9 cellular contexts compared by ENCODE assay signal in genomic region chr11:132028380-132029240, GRCh38.
DNase-seq lines count a peak whose midpoint lies in the region; ATAC-seq, FAIRE-seq and TF ChIP-seq lines count a peak whose summit lies in the region.
"Had no signal": no experiment of that assay in that cellular context is flagged by ENCODE, and none has a peak within 500 bp of the region (broad histone marks: within the 10 kb centered on the region; RNA-seq: fewer than 3 reads in every experiment).

No MANE protein-coding gene starts in this region.

- no peaks in the 10 kb centered on the region for H3K4me1 Mint-ChIP-seq in activated CD4-positive, alpha-beta T cell treated with anti-CD3 and anti-CD28 coated beads, Interleukin-2, amount 10 ng/mL, durations not matched to agents 7 days and 5 days

- H3K27me3 Mint-ChIP-seq in activated CD4-positive, alpha-beta T cell treated with anti-CD3 and anti-CD28 coated beads, Interleukin-2, amount 10 ng/mL, durations not matched to agents 7 days and 5 days = no peaks in the 10 kb centered on the region
- H3K27me3 Mint-ChIP-seq: activated naive CD8-positive, alpha-beta T cell had no signal

- no peaks in the 10 kb centered on the region for H3K4me1 ChIP-seq in uterus

- no peaks in the 10 kb centered on the region for H3K9me3 ChIP-seq in uterus

- no peak for FAIRE-seq in urothelium cell line (lab: Jason Lieb, UNC)

- peak; percentile 7 for DNase-seq in activated CD4-positive, alpha-beta T cell treated with anti-CD3 and anti-CD28 coated beads, Interleukin-2, amount 10 ng/mL, durations not matched to agents 7 days and 5 days
- no peak for DNase-seq in activated CD4-positive, alpha-beta T cell treated with anti-CD3 and anti-CD28 coated beads, Interleukin-2, amount 50 U/mL, for 48 hours
- DNase-seq in UCSD-AML1 (lab: John Stamatoyannopoulos, UW; ENCODE audit: unreplicated experiment) = peak; percentile 51
- peak; percentile 36 for DNase-seq in iPS-NIHi11 (ENCODE audit: low spot score)
- peak in 1 of 2 donors; percentile 23 for DNase-seq in uterus
- DNase-seq in urothelium cell line (ENCODE audit: low spot score) = no peak

- intact Hi-C loops in uterus (cut with DNase I; ENCODE audit: low total_unique reads) = no loop called here

- H3K27ac ChIP-seq in uterus = no peak overlapping the region

- ATAC-seq in HG03460 (IDR thresholded peaks at IDR 0.05; ENCODE audit: unreplicated experiment) (peak; percentile 79), HG03097 (IDR thresholded peaks at IDR 0.05; ENCODE audit: low FRiP score, unreplicated experiment) (no peak)

- no peak overlapping the region for H3K27ac Mint-ChIP-seq in activated CD4-positive, alpha-beta T cell treated with anti-CD3 and anti-CD28 coated beads, Interleukin-2, amount 10 ng/mL, durations not matched to agents 7 days and 5 days
- H3K27ac Mint-ChIP-seq: activated naive CD8-positive, alpha-beta T cell had no signal

- CTCF ChIA-PET in activated CD4-positive, alpha-beta T cell treated with anti-CD3 and anti-CD28 coated beads, Interleukin-2, amount 10 ng/mL, durations not matched to agents 7 days and 5 days (lab: Charles Lee) = no interaction called here

- H3K36me3 Mint-ChIP-seq in activated CD4-positive, alpha-beta T cell treated with anti-CD3 and anti-CD28 coated beads, Interleukin-2, amount 10 ng/mL, durations not matched to agents 7 days and 5 days (ENCODE audit: low read depth) = no peaks in the 10 kb centered on the region
- H3K36me3 Mint-ChIP-seq: activated naive CD8-positive, alpha-beta T cell had no signal

- no peak for TF ChIP-seq POLR2A in uterus (IDR thresholded peaks at IDR 0.05)

- no peak overlapping the region for H3K4me3 Mint-ChIP-seq in activated CD4-positive, alpha-beta T cell treated with anti-CD3 and anti-CD28 coated beads, Interleukin-2, amount 10 ng/mL, durations not matched to agents 7 days and 5 days
- H3K4me3 Mint-ChIP-seq: activated naive CD8-positive, alpha-beta T cell had no signal

- no peaks in the 10 kb centered on the region for H3K36me3 ChIP-seq in uterus

- peak in 3 of 4 experiments; percentile 27 to 48 (median 40) for TF ChIP-seq CTCF in uterus (IDR thresholded peaks at IDR 0.05)

- no peak overlapping the region for H3K4me3 ChIP-seq in uterus

- H3K27me3 ChIP-seq in uterus = no peaks in the 10 kb centered on the region

- no peaks in the 10 kb centered on the region for H3K9me3 Mint-ChIP-seq in activated CD4-positive, alpha-beta T cell treated with anti-CD3 and anti-CD28 coated beads, Interleukin-2, amount 10 ng/mL, durations not matched to agents 7 days and 5 days

- POLR2A ChIA-PET in activated CD4-positive, alpha-beta T cell treated with anti-CD3 and anti-CD28 coated beads, Interleukin-2, amount 10 ng/mL, durations not matched to agents 7 days and 5 days (lab: Charles Lee) = no interaction called here

Comparison
In these comparisons a context has a peak if more than half of its experiments do, and no peak if none do; other contexts are left out.
1. DNase-seq: peak in activated CD4-positive, alpha-beta T cell treated with anti-CD3 and anti-CD28 coated beads, Interleukin-2, amount 10 ng/mL, durations not matched to agents 7 days and 5 days (single experiment), UCSD-AML1 (single experiment) and iPS-NIHi11 (single experiment); none in activated CD4-positive, alpha-beta T cell treated with anti-CD3 and anti-CD28 coated beads, Interleukin-2, amount 50 U/mL, for 48 hours (0 of 2) and urothelium cell line (single experiment).